1 cellular context compared by ENCODE assay signal in the genomic region with DNA sequence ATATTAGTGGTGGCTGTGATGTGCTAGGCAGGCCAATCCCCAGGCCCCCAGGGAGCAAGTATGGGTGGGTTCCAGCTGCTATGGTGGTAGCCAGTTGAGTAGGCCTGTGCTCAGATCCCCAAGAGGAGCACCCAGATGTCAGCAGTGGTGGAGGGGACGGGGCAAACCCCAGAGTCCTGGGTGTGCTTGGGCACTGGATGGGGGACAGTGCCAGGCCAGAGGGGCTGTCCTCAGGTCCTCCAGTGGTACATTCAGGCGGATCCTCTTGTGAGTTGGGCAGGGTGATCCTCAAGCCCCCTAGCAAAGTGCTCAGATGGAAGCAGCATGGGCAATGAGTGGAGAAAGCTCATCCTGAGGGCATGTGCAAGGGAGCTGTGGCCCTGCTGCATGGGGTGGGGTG.
TF ChIP-seq lines count a peak whose summit lies in the region.

No MANE protein-coding gene starts in this region.

TF ChIP-seq in H1, 55 proteins besides CTCF, POLR2A, EP300 and RAD21:
- TF ChIP-seq, protein P1, sequence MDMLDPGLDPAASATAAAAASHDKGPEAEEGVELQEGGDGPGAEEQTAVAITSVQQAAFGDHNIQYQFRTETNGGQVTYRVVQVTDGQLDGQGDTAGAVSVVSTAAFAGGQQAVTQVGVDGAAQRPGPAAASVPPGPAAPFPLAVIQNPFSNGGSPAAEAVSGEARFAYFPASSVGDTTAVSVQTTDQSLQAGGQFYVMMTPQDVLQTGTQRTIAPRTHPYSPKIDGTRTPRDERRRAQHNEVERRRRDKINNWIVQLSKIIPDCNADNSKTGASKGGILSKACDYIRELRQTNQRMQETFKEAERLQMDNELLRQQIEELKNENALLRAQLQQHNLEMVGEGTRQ (IDR thresholded peaks at IDR 0.05; ENCODE audit: low read length), result no peak
- TF ChIP-seq SAP30 (IDR thresholded peaks at IDR 0.05; ENCODE audit: insufficient read depth, insufficient replicate concordance, low read length) (no peak), ZNF274 (IDR thresholded peaks at IDR 0.05; ENCODE audit: borderline replicate concordance, extremely low read depth, low read length) (no peak), SIN3A (conservative IDR thresholded peaks at IDR 0.05 in 1 of 2, IDR thresholded peaks at IDR 0.05 in 1 of 2; ENCODE audit: low read depth in 1 of 2, low read length in 2 of 2) (no peak), NRF1 (IDR thresholded peaks at IDR 0.05; ENCODE audit: low read depth, low read length) (no peak), JUND (IDR thresholded peaks at IDR 0.05; ENCODE audit: low read length) (no peak), KDM4A (IDR thresholded peaks at IDR 0.05; ENCODE audit: low read depth, low read length, severe bottlenecking) (no peak)
